18 cellular contexts compared by ENCODE assay signal in the genomic region with DNA sequence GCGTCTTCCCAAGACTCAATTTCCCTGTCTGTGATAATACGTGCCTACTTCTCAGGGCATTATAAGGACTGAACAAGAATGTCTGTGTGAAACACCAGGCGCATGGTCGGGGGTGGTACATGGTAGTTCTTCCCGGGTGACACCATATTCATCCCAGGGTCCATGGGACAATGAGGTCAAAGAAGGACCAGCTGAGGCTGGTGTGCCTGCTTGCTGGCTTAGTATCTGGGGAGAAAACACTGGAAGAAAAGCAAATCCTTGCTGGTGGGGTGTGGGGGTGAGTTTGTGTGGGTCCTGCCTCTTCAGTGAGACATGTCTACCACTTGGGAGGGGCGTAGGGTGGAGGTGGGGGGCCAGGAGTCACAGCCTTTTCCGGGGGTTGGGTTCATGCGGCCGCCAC.
A peak's percentile ranks its signal among the peaks of the same experiment; 100 is the strongest.
DNase-seq lines count a peak whose midpoint lies in the region; FAIRE-seq and TF ChIP-seq lines count a peak whose summit lies in the region.
"Had no signal": no experiment of that assay in that cellular context is flagged by ENCODE, and none has a peak within 500 bp of the region (broad histone marks: within the 10 kb centered on the region; RNA-seq: fewer than 3 reads in every experiment).

No MANE protein-coding gene starts in this region.

- H4K20me1 ChIP-seq in GM23248 (ENCODE audit: insufficient read depth) (peaks cover 7% of the 10 kb centered on the region; the same call in 1 of the 2 replicates), keratinocyte (ENCODE audit: control insufficient read depth, extremely low read depth, insufficient read depth, low read length) (peaks cover 4% of the 10 kb centered on the region), smooth muscle cell (ENCODE audit: low read depth) (peaks cover 88% of the 10 kb centered on the region)

- intact Hi-C loops in lower leg skin (cut with DNase I; ENCODE audit: low total_unique reads) = no loop called here

- WGBS in GM23248 (ENCODE audit: low coverage in 1 of 2, low lambda C conversion rate in 2 of 2, missing lambda C conversion rate in 2 of 2), 2 experiments = 95 to 97% methylated on average over 8 to 9 of the region's 9 CpGs
- 78% methylated on average over 9 of the region's 9 CpGs for WGBS in smooth muscle cell (ENCODE audit: low lambda C conversion rate)
- 81 to 82% methylated on average over 9 of the region's 9 CpGs for WGBS in lower leg skin, 2 donors

- no peak for TF ChIP-seq CTCF in astrocyte of the cerebellum (IDR thresholded peaks at IDR 0.05; ENCODE audit: low read depth, low read length, missing control alignments)
- TF ChIP-seq CTCF in keratinocyte (optimal IDR thresholded peaks at IDR 0.05 in 1 of 3, IDR thresholded peaks at IDR 0.05 in 1 of 3, conservative IDR thresholded peaks at IDR 0.05 in 1 of 3; ENCODE audit: extremely low read depth in 1 of 3, insufficient read depth in 2 of 3, low read length in 3 of 3) = no peak
- TF ChIP-seq CTCF in smooth muscle cell (IDR thresholded peaks at IDR 0.05; ENCODE audit: borderline replicate concordance, insufficient read depth, poor library complexity, severe bottlenecking) = no peak
- TF ChIP-seq CTCF in D721Med (IDR thresholded peaks at IDR 0.05; ENCODE audit: insufficient read depth, missing control alignments) = no peak
- no peak for TF ChIP-seq CTCF in lower leg skin (IDR thresholded peaks at IDR 0.05)

- H3K4me1 ChIP-seq in GM23248 (ENCODE audit: insufficient read depth) (peaks cover 73% of the 10 kb centered on the region), keratinocyte (ENCODE audit: control insufficient read depth, extremely low read depth, insufficient read depth, low read length) (peaks cover 42% of the 10 kb centered on the region), smooth muscle cell (ENCODE audit: low read depth) (peaks cover 40% of the 10 kb centered on the region)

- no peaks in the 10 kb centered on the region for H3K9me2 ChIP-seq in GM23248 (ENCODE audit: insufficient read depth)

- H3K27ac ChIP-seq in GM23248 (peak overlapping the region; percentile 90; the same call in 1 of the 2 replicates), keratinocyte (ENCODE audit: control insufficient read depth, insufficient read depth, low read length) (peak overlapping the region; percentile 49), smooth muscle cell (ENCODE audit: low read depth) (peak overlapping the region; percentile 85)

- no peak for FAIRE-seq in keratinocyte (lab: Jason Lieb, UNC)
- FAIRE-seq in GM12892 (lab: Jason Lieb, UNC) = no peak
- no peak for FAIRE-seq in D721Med (lab: Jason Lieb, UNC)
- FAIRE-seq: endometrium, kidney had no signal

- H3K27me3 ChIP-seq in GM23248 (replicated peaks; ENCODE audit: insufficient read depth) = no peaks in the 10 kb centered on the region
- no peaks in the 10 kb centered on the region for H3K27me3 ChIP-seq in keratinocyte (ENCODE audit: control insufficient read depth, extremely low read depth, insufficient read depth, low read length)
- no peaks in the 10 kb centered on the region for H3K27me3 ChIP-seq in smooth muscle cell (ENCODE audit: low read depth)

- H3K4me2 ChIP-seq in GM23248 (ENCODE audit: unreplicated experiment) (peak overlapping the region; percentile 42), keratinocyte (ENCODE audit: control insufficient read depth, extremely low read depth, insufficient read depth, low read depth, low read length) (peak overlapping the region; percentile 69), smooth muscle cell (peak overlapping the region; percentile 69)

- 0 out of 2 replicates have a peak overlapping the region, but pooled peaks have one; percentile 24 for H3K4me3 ChIP-seq in GM23248
- H3K4me3 ChIP-seq in astrocyte of the cerebellum (ENCODE audit: low read depth, low read length) = peak overlapping the region; percentile 11
- H3K4me3 ChIP-seq in keratinocyte (ENCODE audit: control insufficient read depth in 2 of 3, extremely low read depth in 1 of 3, insufficient read depth in 2 of 3, low read depth in 1 of 3, low read length in 3 of 3) = no peak overlapping the region
- H3K4me3 ChIP-seq in smooth muscle cell = no peak overlapping the region
- H3K4me3 ChIP-seq in lower leg skin (ENCODE audit: low read depth, poor library complexity, severe bottlenecking) = no peak overlapping the region

- in situ Hi-C loops in GM23248 (cut with MboI) (no loop called here), astrocyte of the cerebellum (cut with HindIII; ENCODE audit: low sequenced_read_pairs) (no loop called here)

- no peaks in the 10 kb centered on the region for H3K9me3 ChIP-seq in GM23248 (ENCODE audit: low read depth)
- no peaks in the 10 kb centered on the region for H3K9me3 ChIP-seq in keratinocyte (ENCODE audit: control insufficient read depth, low read depth, low read length)
- H3K9me3 ChIP-seq in smooth muscle cell (replicated peaks; ENCODE audit: low read depth) = no peaks in the 10 kb centered on the region

- H3F3A ChIP-seq in GM23248 (ENCODE audit: insufficient read depth) = peaks cover 72% of the 10 kb centered on the region
- peaks cover 21% of the 10 kb centered on the region for H3F3A ChIP-seq in smooth muscle cell (ENCODE audit: low read depth)

- dilution Hi-C loops in keratinocyte (cut with MboI; ENCODE audit: extremely low pct_ligation_motif_present, low sequenced_read_pairs) = no loop called here

- peaks cover 100% of the 10 kb centered on the region for H3K79me2 ChIP-seq in GM23248 (ENCODE audit: insufficient read depth)
- H3K79me2 ChIP-seq in keratinocyte (ENCODE audit: control insufficient read depth, insufficient read depth, low read length) = peaks cover 65% of the 10 kb centered on the region
- H3K79me2 ChIP-seq in smooth muscle cell (ENCODE audit: low read depth) = peaks cover 100% of the 10 kb centered on the region

- DNase-seq in GM23248 (no peak), astrocyte of the cerebellum (ENCODE audit: low read depth) (no peak), keratinocyte (ENCODE audit: low read depth, low spot score) (no peak), smooth muscle cell (lab: John Stamatoyannopoulos, UW; ENCODE audit: unreplicated experiment) (no peak), GM12892 (ENCODE audit: insufficient read length) (no peak), NCI-H128 (lab: John Stamatoyannopoulos, UW; ENCODE audit: unreplicated experiment) (no peak), D721Med (ENCODE audit: insufficient read length, low spot score) (no peak), lower leg skin (ENCODE audit: low spot score in 2 of 2) (no peak)
- DNase-seq: activated CD4-positive, CD25-positive, alpha-beta regulatory T cell; activated CD8-positive, alpha-beta memory T cell treated with anti-CD3 and anti-CD28 coated beads, Interleukin-2, amount 50 U/mL, for 4 hours; AML-193; caudate nucleus; DMS153; head of caudate nucleus; kidney; NCI-H2081 treated with DMSO at 0.1 percent for 48 hours; NCI-H69 had no signal

- peaks cover 5% of the 10 kb centered on the region; the same call in 1 of the 2 replicates for H3K36me3 ChIP-seq in GM23248 (ENCODE audit: low read depth)
- H3K36me3 ChIP-seq in keratinocyte (ENCODE audit: control insufficient read depth in 2 of 2, extremely low read depth in 1 of 2, insufficient read depth in 2 of 2, low read length in 2 of 2) = peaks cover 5% of the 10 kb centered on the region in 2 experiments
- no peaks in the 10 kb centered on the region for H3K36me3 ChIP-seq in smooth muscle cell (ENCODE audit: low read depth)

- TF ChIP-seq POLR2A in GM12892 (IDR thresholded peaks at IDR 0.05; ENCODE audit: low read depth, low read length) (no peak), lower leg skin (IDR thresholded peaks at IDR 0.05) (no peak)

- H3K9me1 ChIP-seq in keratinocyte (ENCODE audit: control insufficient read depth, extremely low read depth, insufficient read depth, low read length) = no peaks in the 10 kb centered on the region

- H2AFZ ChIP-seq in GM23248 (no peak overlapping the region), keratinocyte (ENCODE audit: control insufficient read depth, low read length) (no peak overlapping the region), smooth muscle cell (ENCODE audit: low read depth) (no peak overlapping the region)

- H3K9ac ChIP-seq in GM23248 (peak overlapping the region; percentile 19; the same call in 1 of the 2 replicates), keratinocyte (ENCODE audit: control insufficient read depth, extremely low read depth, insufficient read depth, low read length) (peak overlapping the region; percentile 57), smooth muscle cell (ENCODE audit: low read depth) (peak overlapping the region; percentile 18)

Comparison
In these comparisons a context has a peak if more than half of its experiments do, and no peak if none do; other contexts are left out.
1. H3K4me3 ChIP-seq: peak in GM23248 (single experiment) and astrocyte of the cerebellum (single experiment); none in keratinocyte (0 of 3), smooth muscle cell (single experiment) and lower leg skin (single experiment).
2. Peak in every context shown above with its lines, with median percentiles within 50 percentile points of each other: H3K27ac ChIP-seq, H3K4me2 ChIP-seq and H3K9ac ChIP-seq.